ENCODE assay signal across 17 cellular contexts in genomic region chr1:116255486-116255885, GRCh38.
DNase-seq lines count a peak whose midpoint lies in the region; ATAC-seq and TF ChIP-seq lines count a peak whose summit lies in the region.
"Had no signal": no experiment of that assay in that cellular context is flagged by ENCODE, and none has a peak within 500 bp of the region (broad histone marks: within the 10 kb centered on the region; RNA-seq: fewer than 3 reads in every experiment).

No MANE protein-coding gene starts in this region.

- TF ChIP-seq RAD21 in neural cell (conservative IDR thresholded peaks at IDR 0.05): peak; percentile 28

- no peak overlapping the region for H3K9ac ChIP-seq in duodenal mucosa (ENCODE audit: low read depth in 1 of 2, low read length in 2 of 2)
- H3K9ac ChIP-seq in neural cell (ENCODE audit: low read length): peak overlapping the region; percentile 61

- DNase-seq in DMS79 treated with DMSO at 0.1 percent for 48 hours (lab: John Stamatoyannopoulos, UW) (peak; percentile 81), NCI-H2227 treated with DMSO at 0.1 percent for 48 hours (lab: John Stamatoyannopoulos, UW) (peak; percentile 76), head of caudate nucleus (no peak)
- DNase-seq: activated CD8-positive, alpha-beta T cell treated with anti-CD3 and anti-CD28 coated beads for 36 hours; activated T-cell treated with anti-CD3 and anti-CD28 coated beads, Interleukin-2, amount 50 U/mL, for 48 hours; CD4-positive, alpha-beta T cell; left ventricle myocardium inferior; NCI-H1930; NCI-H774; stimulated activated CD4-positive, alpha-beta T cell treated with anti-CD3 and anti-CD28 coated beads, Interleukin-4, amount 100 ng/mL, for 1 hour had no signal

- no peaks in the 10 kb centered on the region for H3K9me2 ChIP-seq in neural cell (ENCODE audit: insufficient read depth, low read length)

- TF ChIP-seq CTCF in neural cell (IDR thresholded peaks at IDR 0.05; ENCODE audit: poor library complexity, severe bottlenecking): no peak

- H3F3A ChIP-seq in neural cell (ENCODE audit: insufficient read depth, low read length, poor library complexity, severe bottlenecking): peaks cover 12% of the 10 kb centered on the region

- intact Hi-C loops in head of caudate nucleus (cut with DNase I): no loop called here

- ATAC-seq in HG02610 (IDR thresholded peaks at IDR 0.05; ENCODE audit: unreplicated experiment): no peak
- ATAC-seq in GM18873 (IDR thresholded peaks at IDR 0.05; ENCODE audit: low FRiP score, unreplicated experiment): no peak
- no peak for ATAC-seq in GM18861 (IDR thresholded peaks at IDR 0.05; ENCODE audit: unreplicated experiment)

- H3K79me2 ChIP-seq in neural cell (replicated peaks; ENCODE audit: insufficient read depth, low read length): no peaks in the 10 kb centered on the region

- peak overlapping the region; percentile 22 for H3K27ac ChIP-seq in duodenal mucosa (ENCODE audit: low read depth, low read length)
- peak overlapping the region; percentile 93 for H3K27ac ChIP-seq in neural cell (ENCODE audit: low read length)
- H3K27ac ChIP-seq: gastrocnemius medialis, left ventricle myocardium inferior, RWPE1 had no signal

- H3K4me3 ChIP-seq in duodenal mucosa (ENCODE audit: low read depth in 1 of 2, low read length in 2 of 2) (no peak overlapping the region), neural cell (ENCODE audit: low read length) (peak overlapping the region; percentile 53)
- H3K4me3 ChIP-seq: gastrocnemius medialis, left ventricle myocardium inferior had no signal

- no peak overlapping the region for H2AFZ ChIP-seq in neural cell (ENCODE audit: low read depth, low read length)

- H3K27me3 ChIP-seq in duodenal mucosa (ENCODE audit: control insufficient read depth in 1 of 2, insufficient read depth in 2 of 2, low read length in 2 of 2) (no peaks in the 10 kb centered on the region), neural cell (ENCODE audit: insufficient read depth, low read depth, low read length) (no peaks in the 10 kb centered on the region)
- H3K27me3 ChIP-seq: gastrocnemius medialis had no signal

- H3K4me2 ChIP-seq in neural cell (ENCODE audit: low read length): peak overlapping the region; percentile 49

- no peaks in the 10 kb centered on the region for H4K20me1 ChIP-seq in neural cell (ENCODE audit: insufficient read depth)

- no peaks in the 10 kb centered on the region for H3K36me3 ChIP-seq in duodenal mucosa (ENCODE audit: control insufficient read depth in 1 of 2, insufficient read depth in 2 of 2, low read length in 2 of 2)
- H3K36me3 ChIP-seq in neural cell (ENCODE audit: insufficient read depth, low read length): no peaks in the 10 kb centered on the region
- H3K36me3 ChIP-seq: gastrocnemius medialis, left ventricle myocardium inferior had no signal

- H3K4me1 ChIP-seq in duodenal mucosa (ENCODE audit: control insufficient read depth in 1 of 2, insufficient read depth in 2 of 2, low read length in 2 of 2): peaks cover 54 to 67% of the 10 kb centered on the region in 2 donors
- H3K4me1 ChIP-seq: gastrocnemius medialis had no signal

- TF ChIP-seq EP300 in neural cell (conservative IDR thresholded peaks at IDR 0.05; ENCODE audit: poor library complexity, severe bottlenecking): peak; percentile 80

- no peaks in the 10 kb centered on the region for H3K9me3 ChIP-seq in duodenal mucosa (ENCODE audit: control insufficient read depth in 1 of 2, low read length in 2 of 2)
- H3K9me3 ChIP-seq in neural cell (ENCODE audit: low read length): no peaks in the 10 kb centered on the region
- H3K9me3 ChIP-seq: gastrocnemius medialis, left ventricle myocardium inferior had no signal

TF ChIP-seq in neural cell, 6 proteins besides CTCF, POLR2A, EP300 and RAD21:
- TF ChIP-seq POLR2AphosphoS5 (IDR thresholded peaks at IDR 0.05) (peak; percentile 21), EZH2 (IDR thresholded peaks at IDR 0.05; ENCODE audit: borderline replicate concordance, insufficient read depth, low read length, poor library complexity, severe bottlenecking) (no peak), SMC3 (conservative IDR thresholded peaks at IDR 0.05; ENCODE audit: poor library complexity) (peak; percentile 44), REST (IDR thresholded peaks at IDR 0.05; ENCODE audit: borderline replicate concordance) (peak; percentile 58)

Comparison
In these comparisons a context has a peak if more than half of its experiments do, and no peak if none do; other contexts are left out.
1. DNase-seq: peak in DMS79 treated with DMSO at 0.1 percent for 48 hours (single experiment) and NCI-H2227 treated with DMSO at 0.1 percent for 48 hours (single experiment); none in head of caudate nucleus (0 of 42).